ENCODE assay signal across 23 cellular contexts in genomic region chr7:128364166-128364565, GRCh38. TPM values are rescaled to one million over a fixed set of nuclear protein-coding genes. Genes with fewer than 3 reads are reported as not detected.
DNase-seq lines count a peak whose midpoint lies in the region; ATAC-seq, FAIRE-seq and TF ChIP-seq lines count a peak whose summit lies in the region.
"Had no signal": no experiment of that assay in that cellular context is flagged by ENCODE, and none has a peak within 500 bp of the region (broad histone marks: within the 10 kb centered on the region; RNA-seq: fewer than 3 reads in every experiment).

No MANE protein-coding gene starts in this region.

- FAIRE-seq in K562 (lab: Jason Lieb, UNC) = peak; percentile 57
- FAIRE-seq: A204.1, GM12891, GM18507 had no signal

- TF ChIP-seq POLR2A in K562 (conservative IDR thresholded peaks at IDR 0.05) = no peak

- H3K36me3 ChIP-seq in A673 (ENCODE audit: insufficient read depth, low read length, poor library complexity, severe bottlenecking) = peaks cover 1% of the 10 kb centered on the region
- H3K36me3 ChIP-seq in SK-N-MC (ENCODE audit: insufficient read depth, low read length) = no peaks in the 10 kb centered on the region
- no peaks in the 10 kb centered on the region for H3K36me3 ChIP-seq in K562 (ENCODE audit: control insufficient read depth, insufficient read depth, low read length)

- BruUV-seq in A673 (replicated peaks; lab: Mats Ljungman, UMichigan) (no TSS peak), K562 (replicated peaks; lab: Mats Ljungman, UMichigan) (no TSS peak)

- intact Hi-C loops in A673 (cut with micrococcal nuclease; ENCODE audit: unreplicated experiment) (no loop called here), K562 (cut with micrococcal nuclease) (no loop called here)

- POLR2A ChIA-PET in A673 (lab: Charles Lee; ENCODE audit: low non-redundant PET) (no interaction called here), K562 (lab: Yijun Ruan, JAX) (interaction anchor here (2.2 kb wide), 1 partner anchor 9 kb away, joined by 6 read pairs; no protein-coding TSS in a partner anchor)

- peak overlapping the region; percentile 55 for H3K9ac ChIP-seq in SK-N-MC (ENCODE audit: insufficient read length)
- H3K9ac ChIP-seq in K562 (ENCODE audit: insufficient read depth in 1 of 2, low read depth in 2 of 2, low read length in 2 of 2) = no peak overlapping the region

- no peaks in the 10 kb centered on the region for H3K9me1 ChIP-seq in K562 (ENCODE audit: control insufficient read depth, insufficient read depth, low read length)

- no peaks in the 10 kb centered on the region for H3K79me2 ChIP-seq in K562 (ENCODE audit: control insufficient read depth, insufficient read depth, low read length)

- TF ChIP-seq CTCF in A673 (conservative IDR thresholded peaks at IDR 0.05; ENCODE audit: low read depth, low read length) (no peak), K562 (IDR thresholded peaks at IDR 0.05 in 2 of 3, conservative IDR thresholded peaks at IDR 0.05 in 1 of 3; ENCODE audit: insufficient read depth in 2 of 3, low read depth in 1 of 3, low read length in 3 of 3) (no peak)

- no peak for TF ChIP-seq EP300 in K562 (IDR thresholded peaks at IDR 0.05; ENCODE audit: low read length)

- CTCF ChIA-PET in A673 (lab: Charles Lee) (interaction anchor here (0.6 kb wide), 1 partner anchor 35 kb away, joined by 6 read pairs; no protein-coding TSS in a partner anchor), K562 (lab: Yijun Ruan, JAX; ENCODE audit: low intra/inter-chr PET ratio) (no interaction called here)

- no peak overlapping the region for H3K4me3 ChIP-seq in A673 (ENCODE audit: low read depth, low read length, poor library complexity, severe bottlenecking)
- peak overlapping the region; percentile 0 for H3K4me3 ChIP-seq in SK-N-MC
- no peak overlapping the region for H3K4me3 ChIP-seq in K562

- peak; percentile 7; the same call in 2 of the 3 replicates for ATAC-seq in K562
- no peak for ATAC-seq in HG02763 (IDR thresholded peaks at IDR 0.05; ENCODE audit: unreplicated experiment)

- TF ChIP-seq RAD21 in K562 (CRISPR knock-in tag; conservative IDR thresholded peaks at IDR 0.05 in 1 of 2, IDR thresholded peaks at IDR 0.05 in 1 of 2) = no peak

- 0% methylated on average over 4 of the region's 4 CpGs for WGBS in K562 (ENCODE audit: insufficient coverage, low coverage, missing lambda C conversion rate)

- in situ Hi-C loops in K562 (cut with MboI) = no loop called here

- no peaks in the 10 kb centered on the region; the same call in 1 of the 2 replicates for H4K20me1 ChIP-seq in K562 (replicated peaks; ENCODE audit: control insufficient read depth, insufficient read depth, low read length)

- no peaks in the 10 kb centered on the region for H3K27me3 ChIP-seq in A673 (replicated peaks; ENCODE audit: insufficient read depth, low read depth, low read length, poor library complexity)
- peaks cover 51 to 54% of the 10 kb centered on the region in 2 experiments for H3K27me3 ChIP-seq in K562 (ENCODE audit: control insufficient read depth in 2 of 2, insufficient read depth in 2 of 2, low read length in 2 of 2)

- DNase-seq in A673 (ENCODE audit: low spot score) = no peak
- no peak for DNase-seq in SK-N-MC (ENCODE audit: low read depth, low spot score)
- DNase-seq in K562 (ENCODE audit: extremely low read depth in 1 of 4, low spot score in 3 of 4) = peak in 1 of 4 experiments; percentile 37
- no peak for DNase-seq in SIG-M5 (lab: John Stamatoyannopoulos, UW)
- no peak for DNase-seq in stimulated activated CD4-positive, alpha-beta T cell treated with anti-CD3 and anti-CD28 coated beads, Interleukin-12 subunit alpha, Interleukin-12 subunit beta, amount 100 ng/mL, for 4 hours
- DNase-seq: ACHN; AML-193; C1 segment of cervical spinal cord; Calu3; CD4-positive, alpha-beta memory T cell; COR-L47; DMS53; DMS79 treated with DMSO at 0.1 percent for 48 hours; GF-D8; GOT3; H7; HCEC 1CT had no signal

- no peaks in the 10 kb centered on the region for H3K9me3 ChIP-seq in A673 (ENCODE audit: low read depth, low read length, poor library complexity, severe bottlenecking)
- no peaks in the 10 kb centered on the region for H3K9me3 ChIP-seq in SK-N-MC (ENCODE audit: low read depth, low read length)
- H3K9me3 ChIP-seq in K562 (replicated peaks; ENCODE audit: control insufficient read depth, insufficient read depth, low read depth, low read length) = no peaks in the 10 kb centered on the region

- H3K4me1 ChIP-seq in A673 (ENCODE audit: insufficient read depth, low read length, poor library complexity, severe bottlenecking) (peaks cover 53% of the 10 kb centered on the region), K562 (replicated peaks in 1 of 2; ENCODE audit: control insufficient read depth in 2 of 2, insufficient read depth in 2 of 2, low read length in 2 of 2) (peaks cover 6 to 20% of the 10 kb centered on the region in 2 experiments; a peak in 3 of 5 replicates)

- H3K27ac ChIP-seq in A673 (ENCODE audit: low read depth, low read length, poor library complexity, severe bottlenecking) (peak overlapping the region; percentile 91), SK-N-MC (peak overlapping the region; percentile 97), K562 (ENCODE audit: extremely low read depth, low read depth, low read length) (no peak overlapping the region)
- H3K27ac ChIP-seq: 22Rv1 had no signal

- no peak overlapping the region for H3K4me2 ChIP-seq in K562 (ENCODE audit: insufficient read depth, low read length)

- no peak overlapping the region for H2AFZ ChIP-seq in K562 (ENCODE audit: low read depth, low read length)

TF ChIP-seq in K562, 482 proteins besides CTCF, POLR2A, EP300 and RAD21 (continues in another document):
- TF ChIP-seq TCF3 (CRISPR knock-in tag; IDR thresholded peaks at IDR 0.05) (peak; percentile 55), CBFA2T2 (conservative IDR thresholded peaks at IDR 0.05) (peak; percentile 54)

RNA-seq across cellular contexts. Expression of gene PRRT4, which starts 2.7 kb away (rescaled TPM):
- total RNA-seq in A673 (2021) (38.8 and 42.4 TPM in 2 replicates), K562 (2014; rRNA removed) (0.04 TPM in 1 of 2 replicates, not detected in the other), K562 (2014; rRNA removed; fragmentation: Illumina TruSeq; extraction: Trizol) (not detected in 2 replicates), K562 (2015; rRNA removed; fragmentation: Illumina TruSeq; extraction: Trizol) (not detected in 2 replicates), K562 (2021) (not detected in 2 replicates)
- total RNA-seq in K562 (2011; cell fraction: chromatin; rRNA removed; ENCODE audit: low replicate concordance) = 0.16 TPM in 1 of 2 replicates, not detected in the other
- not detected in 2 replicates for total RNA-seq in K562 (2011; cell fraction: nucleolus; rRNA removed)
- not detected in 2 replicates for total RNA-seq in K562 (2011; cell fraction: nucleoplasm; rRNA removed)
- polyA plus RNA-seq in K562 (2011; rRNA removed) (0.09 TPM in 1 of 2 replicates, not detected in the other), K562 (2014; fragmentation: Illumina TruSeq; extraction: Trizol) (not detected in 2 replicates), K562 (2014; fragmentation: Nextera tagmentation; extraction: Ambion mirVana) (not detected), K562 (2014; rRNA removed) (not detected in 2 replicates)
- polyA plus RNA-seq in K562 (2011; cell fraction: cytosol; rRNA removed) = 0.09 and 0.19 TPM in 2 replicates
- polyA plus RNA-seq in K562 (2011; cell fraction: nucleus; rRNA removed) = 0.24 and 0.48 TPM in 2 replicates
- not detected in 2 replicates for polyA plus RNA-seq in K562 (2012)
- polyA minus RNA-seq in K562 (2011; rRNA and poly(A)+ RNA removed) = not detected in 2 replicates
- not detected in 2 replicates for polyA minus RNA-seq in K562 (2011; cell fraction: cytosol; rRNA and poly(A)+ RNA removed)
- not detected in 2 replicates for polyA minus RNA-seq in K562 (2011; cell fraction: nucleus; rRNA and poly(A)+ RNA removed)
- total RNA-seq: Calu3, Daoy had no signal

RNA-seq across cellular contexts. Expression of gene RBM28, which starts 20.5 kb away (rescaled TPM):
- 95.7 and 100 TPM in 2 replicates for total RNA-seq in A673 (2021)
- total RNA-seq in K562 (2011; cell fraction: chromatin; rRNA removed; ENCODE audit: low replicate concordance) = 118 and 308 TPM in 2 replicates
- total RNA-seq in K562 (2011; cell fraction: nucleolus; rRNA removed) = 64.4 and 65.7 TPM in 2 replicates
- total RNA-seq in K562 (2011; cell fraction: nucleoplasm; rRNA removed) = 89.0 and 98.2 TPM in 2 replicates
- 123 and 127 TPM in 2 replicates for total RNA-seq in K562 (2014; rRNA removed)
- 138 and 165 TPM in 2 replicates for total RNA-seq in K562 (2014; rRNA removed; fragmentation: Illumina TruSeq; extraction: Trizol)
- 128 and 141 TPM in 2 replicates for total RNA-seq in K562 (2015; rRNA removed; fragmentation: Illumina TruSeq; extraction: Trizol)
- total RNA-seq in K562 (2021) = 146 and 157 TPM in 2 replicates
- polyA plus RNA-seq in K562 (2011; rRNA removed) = 74.9 and 112 TPM in 2 replicates
- 24.3 and 28.4 TPM in 2 replicates for polyA plus RNA-seq in K562 (2011; cell fraction: cytosol; rRNA removed)
- 226 and 227 TPM in 2 replicates for polyA plus RNA-seq in K562 (2011; cell fraction: nucleus; rRNA removed)
- polyA plus RNA-seq in K562 (2012) = 70.1 and 117 TPM in 2 replicates
- 133 and 148 TPM in 2 replicates for polyA plus RNA-seq in K562 (2014; fragmentation: Illumina TruSeq; extraction: Trizol)
- polyA plus RNA-seq in K562 (2014; fragmentation: Nextera tagmentation; extraction: Ambion mirVana) = 100 to 1,000 TPM in 1 of 2 experiments, 10 to 100 TPM in 1; 65.8 to 122 TPM
- polyA plus RNA-seq in K562 (2014; rRNA removed) = 139 and 213 TPM in 2 replicates
- 67.2 and 67.5 TPM in 2 replicates for polyA minus RNA-seq in K562 (2011; rRNA and poly(A)+ RNA removed)
- polyA minus RNA-seq in K562 (2011; cell fraction: cytosol; rRNA and poly(A)+ RNA removed) = 37.2 and 38.0 TPM in 2 replicates
- polyA minus RNA-seq in K562 (2011; cell fraction: nucleus; rRNA and poly(A)+ RNA removed) = 31.8 and 54.4 TPM in 2 replicates

RNA-seq across cellular contexts. Expression of gene IMPDH1, which starts 45.6 kb away (rescaled TPM):
- total RNA-seq in A673 (2021) = 74.4 and 92.6 TPM in 2 replicates
- 140 and 407 TPM in 2 replicates for total RNA-seq in K562 (2011; cell fraction: chromatin; rRNA removed; ENCODE audit: low replicate concordance)
- total RNA-seq in K562 (2011; cell fraction: nucleolus; rRNA removed) = 199 and 212 TPM in 2 replicates
- 141 and 147 TPM in 2 replicates for total RNA-seq in K562 (2011; cell fraction: nucleoplasm; rRNA removed)
- total RNA-seq in K562 (2014; rRNA removed) = 86.8 and 118 TPM in 2 replicates
- total RNA-seq in K562 (2014; rRNA removed; fragmentation: Illumina TruSeq; extraction: Trizol) = 29.0 and 42.9 TPM in 2 replicates
- total RNA-seq in K562 (2015; rRNA removed; fragmentation: Illumina TruSeq; extraction: Trizol) = 60.6 and 64.3 TPM in 2 replicates
- total RNA-seq in K562 (2021) = 118 TPM in 2 replicates
- 54.9 and 72.4 TPM in 2 replicates for polyA plus RNA-seq in K562 (2011; rRNA removed)
- polyA plus RNA-seq in K562 (2011; cell fraction: cytosol; rRNA removed) = 54.0 and 156 TPM in 2 replicates
- 208 and 316 TPM in 2 replicates for polyA plus RNA-seq in K562 (2011; cell fraction: nucleus; rRNA removed)
- polyA plus RNA-seq in K562 (2012) = 79.3 and 81.1 TPM in 2 replicates
- polyA plus RNA-seq in K562 (2014; fragmentation: Illumina TruSeq; extraction: Trizol) = 59.8 and 76.3 TPM in 2 replicates
- polyA plus RNA-seq in K562 (2014; fragmentation: Nextera tagmentation; extraction: Ambion mirVana) = 1 to 10 TPM in 1 of 2 experiments, under 1 TPM in 1; 0.80 to 2.1 TPM
- 84.7 and 89.0 TPM in 2 replicates for polyA plus RNA-seq in K562 (2014; rRNA removed)
- 24.1 and 78.3 TPM in 2 replicates for polyA minus RNA-seq in K562 (2011; rRNA and poly(A)+ RNA removed)
- polyA minus RNA-seq in K562 (2011; cell fraction: cytosol; rRNA and poly(A)+ RNA removed) = 48.6 and 69.1 TPM in 2 replicates
- 81.0 and 88.0 TPM in 2 replicates for polyA minus RNA-seq in K562 (2011; cell fraction: nucleus; rRNA and poly(A)+ RNA removed)

Comparison
In these comparisons a context has a peak if more than half of its experiments do, and no peak if none do; other contexts are left out.
1. RNA of gene PRRT4, which starts 2.7 kb away (total RNA-seq): 38.8 to 42.4 TPM in A673; 0.04 to 0.16 TPM in K562; every median in the first group is over 10 times any median in the second.